In genomic region chr10:133326745-133327650, GRCh38 we compare ENCODE assay signal across 1 cellular context.
A peak's percentile ranks its signal among the peaks of the same experiment; 100 is the strongest.
TF ChIP-seq lines count a peak whose summit lies in the region.

No MANE protein-coding gene starts in this region.

TF ChIP-seq in SK-N-SH, 30 proteins besides CTCF, POLR2A, EP300 and RAD21 (continued from another document):
- TF ChIP-seq USF1 (IDR thresholded peaks at IDR 0.05; ENCODE audit: borderline replicate concordance, low read depth), result no peak
- TF ChIP-seq NFIC (IDR thresholded peaks at IDR 0.05; ENCODE audit: borderline replicate concordance), result peak; percentile 37; the same call in 1 of the 2 replicates
- TF ChIP-seq TEAD4 (IDR thresholded peaks at IDR 0.05; ENCODE audit: borderline replicate concordance, insufficient read depth), result no peak
- no peak for TF ChIP-seq CHD2 (IDR thresholded peaks at IDR 0.05; ENCODE audit: low read length, partially characterized antibody)
- no peak for TF ChIP-seq TAF1 (IDR thresholded peaks at IDR 0.05; ENCODE audit: borderline replicate concordance, low read depth, low read length)
- no peak for TF ChIP-seq JUND (IDR thresholded peaks at IDR 0.05)
- TF ChIP-seq PBX3 (IDR thresholded peaks at IDR 0.05), result peak; percentile 79
- TF ChIP-seq EZH2phosphoT487 (IDR thresholded peaks at IDR 0.05; ENCODE audit: borderline replicate concordance, low read depth), result no peak
- TF ChIP-seq GABPA (IDR thresholded peaks at IDR 0.05; ENCODE audit: low read depth), result no peak
- TF ChIP-seq USF2 (IDR thresholded peaks at IDR 0.05; ENCODE audit: borderline replicate concordance, low read depth, low read length), result no peak
- peak; percentile 80 for TF ChIP-seq TCF12 (IDR thresholded peaks at IDR 0.05)
- TF ChIP-seq FOSL2 (IDR thresholded peaks at IDR 0.05; ENCODE audit: borderline replicate concordance, low read depth), result no peak
- TF ChIP-seq ZBTB33 (IDR thresholded peaks at IDR 0.05; ENCODE audit: borderline replicate concordance, low read depth), result no peak
- no peak for TF ChIP-seq POLR2AphosphoS5 (IDR thresholded peaks at IDR 0.05; ENCODE audit: low read depth, low read length)
- TF ChIP-seq ELF1 (IDR thresholded peaks at IDR 0.05), result no peak
- no peak for TF ChIP-seq IRF3 (IDR thresholded peaks at IDR 0.05; ENCODE audit: low read depth, low read length)
- no peak for TF ChIP-seq NRF1 (IDR thresholded peaks at IDR 0.05; ENCODE audit: low read depth, low read length)
- TF ChIP-seq SIN3A (IDR thresholded peaks at IDR 0.05; ENCODE audit: borderline replicate concordance, low read depth, low read length), result no peak
- no peak for TF ChIP-seq MXI1 (IDR thresholded peaks at IDR 0.05; ENCODE audit: low read depth, low read length)
- TF ChIP-seq FOXJ3 (CRISPR knock-in tag; IDR thresholded peaks at IDR 0.05), result no peak
- no peak for TF ChIP-seq MEF2A (IDR thresholded peaks at IDR 0.05; ENCODE audit: borderline replicate concordance, low read depth)
- no peak for TF ChIP-seq SMC3 (IDR thresholded peaks at IDR 0.05; ENCODE audit: low read depth, low read length)
- TF ChIP-seq RFX5 (IDR thresholded peaks at IDR 0.05; ENCODE audit: low read length), result no peak
